Comparison of ENCODE assay signal across 3 cellular contexts in genomic region chr10:123642697-123643096, GRCh38.
TF ChIP-seq lines count a peak whose summit lies in the region.

No MANE protein-coding gene starts in this region.

TF ChIP-seq in Ishikawa, 13 proteins besides CTCF, POLR2A, EP300 and RAD21:
- no peak for TF ChIP-seq CREB1 (IDR thresholded peaks at IDR 0.05; ENCODE audit: low read depth)
- TF ChIP-seq REST (IDR thresholded peaks at IDR 0.05; ENCODE audit: low read depth), result no peak
- no peak for TF ChIP-seq USF1 (IDR thresholded peaks at IDR 0.05)
- no peak for TF ChIP-seq TCF12 (IDR thresholded peaks at IDR 0.05; ENCODE audit: low read depth)
- no peak for TF ChIP-seq MAX (IDR thresholded peaks at IDR 0.05)
- no peak for TF ChIP-seq FOXM1 (IDR thresholded peaks at IDR 0.05; ENCODE audit: borderline replicate concordance, low read depth)
- no peak for TF ChIP-seq NFIC (IDR thresholded peaks at IDR 0.05)
- TF ChIP-seq ZBTB7A (IDR thresholded peaks at IDR 0.05; ENCODE audit: low read depth), result no peak
- TF ChIP-seq YY1 (IDR thresholded peaks at IDR 0.05; ENCODE audit: low read depth), result no peak
- no peak for TF ChIP-seq TAF1 (IDR thresholded peaks at IDR 0.05; ENCODE audit: low read depth)
- TF ChIP-seq CEBPB (IDR thresholded peaks at IDR 0.05), result no peak
- no peak for TF ChIP-seq TEAD4 (IDR thresholded peaks at IDR 0.05)
- no peak for TF ChIP-seq EGR1 (IDR thresholded peaks at IDR 0.05)

TF ChIP-seq in H1, 55 proteins besides CTCF, POLR2A, EP300 and RAD21:
- TF ChIP-seq ATF3 (IDR thresholded peaks at IDR 0.05; ENCODE audit: insufficient read depth, low read depth, low read length) (no peak), TBP (IDR thresholded peaks at IDR 0.05; ENCODE audit: low read depth, low read length) (no peak), TEAD4 (IDR thresholded peaks at IDR 0.05; ENCODE audit: low read depth, low read length) (no peak), RFX5 (IDR thresholded peaks at IDR 0.05; ENCODE audit: borderline replicate concordance, low read depth, low read length) (no peak), CBX5 (IDR thresholded peaks at IDR 0.05; ENCODE audit: low read depth, low read length) (no peak), RNF2 (IDR thresholded peaks at IDR 0.05; ENCODE audit: borderline replicate concordance, low read depth, low read length, missing control alignments, poor library complexity, severe bottlenecking) (no peak), SP4 (IDR thresholded peaks at IDR 0.05; ENCODE audit: low read length) (no peak), EGR1 (IDR thresholded peaks at IDR 0.05; ENCODE audit: borderline replicate concordance, low read depth, low read length) (no peak), MAFK (IDR thresholded peaks at IDR 0.05; ENCODE audit: low read depth, low read length) (no peak), KDM4A (IDR thresholded peaks at IDR 0.05; ENCODE audit: low read depth, low read length, severe bottlenecking) (no peak), SAP30 (IDR thresholded peaks at IDR 0.05; ENCODE audit: insufficient read depth, insufficient replicate concordance, low read length) (no peak), ZNF274 (IDR thresholded peaks at IDR 0.05; ENCODE audit: borderline replicate concordance, extremely low read depth, low read length) (no peak), EZH2 (IDR thresholded peaks at IDR 0.05; ENCODE audit: low read depth, low read length, severe bottlenecking) (no peak), SP1 (IDR thresholded peaks at IDR 0.05; ENCODE audit: low read depth, low read length) (no peak), HDAC6 (IDR thresholded peaks at IDR 0.05; ENCODE audit: low read depth, low read length) (no peak), SIRT6 (IDR thresholded peaks at IDR 0.05; ENCODE audit: low read length) (no peak), POU5F1 (IDR thresholded peaks at IDR 0.05; ENCODE audit: low read depth, low read length) (no peak)

TF ChIP-seq in neural cell, 6 proteins besides CTCF, POLR2A, EP300 and RAD21:
- TF ChIP-seq MXI1 (conservative IDR thresholded peaks at IDR 0.05; ENCODE audit: poor library complexity, severe bottlenecking) (no peak), TAF1 (IDR thresholded peaks at IDR 0.05; ENCODE audit: low read depth) (no peak), SMC3 (conservative IDR thresholded peaks at IDR 0.05; ENCODE audit: poor library complexity) (peak; percentile 38)
TF ChIP-seq in neural cell: peak in this region for 1.
